8 cellular contexts compared by ENCODE assay signal in genomic region chr4:40238700-40239548, GRCh38. TPM values are rescaled to one million over a fixed set of nuclear protein-coding genes. Genes with fewer than 3 reads are reported as not detected.
DNase-seq lines count a peak whose midpoint lies in the region; ATAC-seq and TF ChIP-seq lines count a peak whose summit lies in the region.

No MANE protein-coding gene starts in this region.

- H3K4me1 ChIP-seq in CD8-positive, alpha-beta T cell (ENCODE audit: insufficient read depth, low read length), result peaks cover 95% of the 10 kb centered on the region
- H3K4me1 ChIP-seq in spleen (peaks cover 19 to 100% (median 86%) of the 10 kb centered on the region in 6 donors), testis (no peaks in the 10 kb centered on the region)

- WGBS in spleen, 5 donors, result 59 to 81% (median 71%) methylated on average over 12 of the region's 12 CpGs
- WGBS in testis, 2 donors, result 91% methylated on average over 11 to 12 of the region's 12 CpGs

- peak; percentile 63 to 93 (median 72) for DNase-seq in CD8-positive, alpha-beta T cell
- DNase-seq in T-cell (peak in 33 of 34 experiments; percentile 56 to 87 (median 79)), spleen (peak; percentile 84), NCI-H146 treated with DMSO at 0.1 percent for 48 hours (lab: John Stamatoyannopoulos, UW; ENCODE audit: unreplicated experiment) (no peak), testis (no peak), LoVo (ENCODE audit: low spot score) (no peak)
- DNase-seq in activated gamma-delta T cell treated with anti-CD3 and anti-CD28 coated beads, Interleukin-2, amount 50 U/mL, for 16 hours (ENCODE audit: low read depth), result peak; percentile 61

- TF ChIP-seq CTCF in CD8-positive, alpha-beta T cell (IDR thresholded peaks at IDR 0.05), result no peak
- TF ChIP-seq CTCF in spleen (IDR thresholded peaks at IDR 0.05 in 8 of 11, conservative IDR thresholded peaks at IDR 0.05 in 3 of 11) (no peak), testis (IDR thresholded peaks at IDR 0.05) (no peak)

- POLR2A ChIA-PET in CD8-positive, alpha-beta T cell (lab: Charles Lee), result interaction anchor here (0.7 to 2.8 kb wide), 16 partner anchors 9 to 71 kb away, joined by 3 to 12 read pairs (median 6); no protein-coding TSS in a partner anchor
- POLR2A ChIA-PET in T-cell (lab: Charles Lee), result interaction anchor here (0.5 to 4.6 kb wide), 18 partner anchors 8 to 781 kb away, joined by 3 to 45 read pairs (median 6); partner anchors contain the start of gene RHOH (in 1 of the 2)

- peak overlapping the region; percentile 68 for H3K27ac ChIP-seq in CD8-positive, alpha-beta T cell (ENCODE audit: low read depth, low read length)
- peak overlapping the region in 7 of 8 donors; percentile 29 to 84 (median 81) for H3K27ac ChIP-seq in spleen
- no peak overlapping the region for H3K27ac ChIP-seq in testis

- H3K4me3 Mint-ChIP-seq in CD8-positive, alpha-beta T cell, result peak overlapping the region; percentile 82
- peak overlapping the region; percentile 67 to 76 (median 73) for H3K4me3 Mint-ChIP-seq in T-cell

- no peaks in the 10 kb centered on the region for H3K27me3 Mint-ChIP-seq in CD8-positive, alpha-beta T cell (ENCODE audit: low read depth)
- no peaks in the 10 kb centered on the region for H3K27me3 Mint-ChIP-seq in T-cell

- peaks cover 94% of the 10 kb centered on the region for H3K4me1 Mint-ChIP-seq in CD8-positive, alpha-beta T cell (ENCODE audit: low read depth)
- peaks cover 91 to 95% (median 94%) of the 10 kb centered on the region in 3 donors for H3K4me1 Mint-ChIP-seq in T-cell

- H3K36me3 ChIP-seq in CD8-positive, alpha-beta T cell (ENCODE audit: insufficient read depth, low read length), result peaks cover 15% of the 10 kb centered on the region
- H3K36me3 ChIP-seq in spleen (peaks cover 0 to 46% (median 9%) of the 10 kb centered on the region in 6 donors), testis (ENCODE audit: low read depth, missing control alignments) (no peaks in the 10 kb centered on the region)

- CTCF ChIA-PET in CD8-positive, alpha-beta T cell (lab: Charles Lee), result interaction anchor here (0.7 to 7.2 kb wide), 11 partner anchors 11 to 86 kb away, joined by 3 to 55 read pairs (median 4); no protein-coding TSS in a partner anchor
- CTCF ChIA-PET in T-cell (lab: Charles Lee), result interaction anchor here in 1 of 2 donors (0.6 to 3.9 kb wide), 15 partner anchors 8 to 183 kb away, joined by 3 to 22 read pairs (median 4); no protein-coding TSS in a partner anchor

- peak overlapping the region; percentile 48 for H3K4me3 ChIP-seq in CD8-positive, alpha-beta T cell (ENCODE audit: low read depth, low read length)
- H3K4me3 ChIP-seq in spleen (peak overlapping the region in 3 of 8 donors; percentile 3 to 51 (median 11)), testis (no peak overlapping the region)

- H3K9me3 Mint-ChIP-seq in CD8-positive, alpha-beta T cell, result no peaks in the 10 kb centered on the region
- no peaks in the 10 kb centered on the region for H3K9me3 Mint-ChIP-seq in T-cell

- ATAC-seq in CD8-positive, alpha-beta T cell, result peak; percentile 90
- peak; percentile 86 to 94 (median 92) for ATAC-seq in T-cell (replicated peaks in 1 of 4)
- no peak for ATAC-seq in HG03457 (IDR thresholded peaks at IDR 0.05; ENCODE audit: unreplicated experiment)

- no peaks in the 10 kb centered on the region for H3K27me3 ChIP-seq in CD8-positive, alpha-beta T cell (ENCODE audit: insufficient read depth, low read length)
- no peaks in the 10 kb centered on the region for H3K27me3 ChIP-seq in spleen (replicated peaks in 1 of 7)
- no peaks in the 10 kb centered on the region for H3K27me3 ChIP-seq in testis

- no peaks in the 10 kb centered on the region for H3K9me3 ChIP-seq in CD8-positive, alpha-beta T cell (ENCODE audit: low read length)
- H3K9me3 ChIP-seq in spleen (no peaks in the 10 kb centered on the region), testis (no peaks in the 10 kb centered on the region)

- intact Hi-C loops in CD8-positive, alpha-beta T cell (cut with DNase I, micrococcal nuclease), result loop anchor here in 1 of 2 experiments (1.0 to 5.0 kb wide), 4 partner anchors 11 to 182 kb away; partner anchors contain the start of gene N4BP2
- intact Hi-C loops in spleen (cut with DNase I; ENCODE audit: low total_unique reads) (no loop called here), testis (cut with DNase I; ENCODE audit: low total_unique reads) (loop anchor here (10.0 kb wide), 1 partner anchor 194 kb away; no protein-coding TSS in a partner anchor)

- H3K36me3 Mint-ChIP-seq in CD8-positive, alpha-beta T cell, result peaks cover 87% of the 10 kb centered on the region
- H3K36me3 Mint-ChIP-seq in T-cell, result peaks cover 69% of the 10 kb centered on the region

- peak overlapping the region; percentile 95 for H3K27ac Mint-ChIP-seq in CD8-positive, alpha-beta T cell
- H3K27ac Mint-ChIP-seq in T-cell, result peak overlapping the region; percentile 93 to 95

- TF ChIP-seq POLR2A in spleen (IDR thresholded peaks at IDR 0.05) (no peak), testis (IDR thresholded peaks at IDR 0.05) (no peak)

RNA-seq across cellular contexts. Expression of gene RHOH, which starts 42.1 kb away (rescaled TPM):
- 100 to 1,000 TPM; 533 to 539 TPM for total RNA-seq in CD8-positive, alpha-beta T cell
- total RNA-seq in T-cell (100 to 1,000 TPM; 174 to 436 (median 216) TPM), spleen (100 to 1,000 TPM in 1 of 7 donors, 10 to 100 TPM in 6; 51.4 to 100 (median 72.0) TPM), testis (1 to 10 TPM in 1 of 2 donors, under 1 TPM in 1; 0.39 to 1.2 TPM)
- polyA plus RNA-seq in spleen (100 to 1,000 TPM in 1 of 3 donors, 10 to 100 TPM in 2; 70.3 to 112 (median 76.6) TPM), testis (ENCODE audit: insufficient read depth, low read depth, low replicate concordance) (2.5 TPM)

Comparison
In these comparisons a context has a peak if more than half of its experiments do, and no peak if none do; other contexts are left out.
1. DNase-seq: peak in CD8-positive, alpha-beta T cell (7 of 7), T-cell (33 of 34), activated gamma-delta T cell treated with anti-CD3 and anti-CD28 coated beads, Interleukin-2, amount 50 U/mL, for 16 hours (single experiment) and spleen (single experiment); none in NCI-H146 treated with DMSO at 0.1 percent for 48 hours (single experiment), testis (single experiment) and LoVo (single experiment).
2. H3K27ac ChIP-seq: peak in CD8-positive, alpha-beta T cell (single experiment) and spleen (7 of 8); none in testis (0 of 2).
3. RNA of gene RHOH, which starts 42.1 kb away (total RNA-seq): 533 to 539 TPM in CD8-positive, alpha-beta T cell, 174 to 436 TPM in T-cell and 51.4 to 100 TPM in spleen; 0.39 to 1.2 TPM in testis; every median in the first group is over 10 times any median in the second.